ENCODE assay signal across 8 cellular contexts in the genomic region with DNA sequence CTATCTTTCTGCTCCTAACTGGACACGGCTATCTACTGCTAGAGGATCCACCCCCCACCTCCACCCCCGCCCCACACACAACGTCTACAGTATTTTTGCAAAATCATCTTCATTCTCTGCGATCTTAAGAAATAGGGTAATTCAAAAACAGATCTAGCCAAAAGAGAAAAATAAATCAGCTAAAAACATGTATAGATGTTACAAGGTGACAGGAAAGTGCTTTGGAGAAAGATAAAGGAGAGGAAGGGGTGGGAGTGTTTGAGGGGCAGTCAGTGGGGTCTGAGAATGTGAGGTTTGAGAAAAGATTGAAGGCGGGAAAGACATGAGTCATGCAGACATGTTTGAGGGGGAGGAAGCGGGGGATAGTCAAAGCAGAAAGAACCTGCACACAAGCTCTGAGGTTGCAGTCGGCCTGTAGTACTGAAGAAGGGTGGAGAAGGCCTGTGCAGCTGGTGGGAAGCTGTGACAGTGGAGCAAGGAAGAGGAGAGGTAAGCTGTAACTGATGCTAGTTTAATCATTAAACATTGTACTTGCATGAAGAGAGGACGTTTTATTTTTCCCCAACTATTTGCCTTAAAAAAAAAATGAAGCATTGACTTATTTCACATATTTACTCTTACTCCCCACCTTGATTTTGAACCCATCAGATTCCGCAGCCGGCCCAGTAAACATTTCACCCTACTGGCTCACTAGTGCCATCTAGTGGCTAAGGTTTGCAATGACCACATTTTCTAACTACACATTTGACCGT.
DNase-seq lines count a peak whose midpoint lies in the region; ATAC-seq, FAIRE-seq and TF ChIP-seq lines count a peak whose summit lies in the region.

No MANE protein-coding gene starts in this region.

- H3K36me3 ChIP-seq in kidney (ENCODE audit: control insufficient read depth in 1 of 2, insufficient read depth in 2 of 2, low read length in 2 of 2), result no peaks in the 10 kb centered on the region

- POLR2A ChIA-PET in MCF 10A (lab: Yijun Ruan, JAX), result interaction anchor here (0.6 kb wide), 1 partner anchor 8 kb away, joined by 3 read pairs; no protein-coding TSS in a partner anchor

- no peaks in the 10 kb centered on the region for H3K36me3 Mint-ChIP-seq in T-helper 2 cell treated with Interferon-gamma antibody and Interleukin-4, amounts not matched to agents 5 μg/mL and 100 μg/mL, for 36 hours (ENCODE audit: low read depth)
- no peaks in the 10 kb centered on the region for H3K36me3 Mint-ChIP-seq in MCF 10A (ENCODE audit: insufficient read depth, unreplicated experiment)

- H3K4me1 ChIP-seq in kidney (ENCODE audit: control insufficient read depth in 1 of 2, insufficient read depth in 1 of 2, low read depth in 1 of 2, low read length in 2 of 2), result no peaks in the 10 kb centered on the region

- intact Hi-C loops in MCF 10A (cut with micrococcal nuclease) (loop anchor here (10.0 kb wide), 1 partner anchor 1137 kb away; no protein-coding TSS in a partner anchor), kidney (cut with DNase I) (no loop called here)

- TF ChIP-seq CTCF in 22Rv1 (IDR thresholded peaks at IDR 0.05) (peak; percentile 94), GM12873 (IDR thresholded peaks at IDR 0.05; ENCODE audit: insufficient read depth, low read depth, low read length, missing control alignments) (peak; percentile 74), NB4 (IDR thresholded peaks at IDR 0.05; ENCODE audit: low read depth, low read length) (peak; percentile 80), MCF 10A (IDR thresholded peaks at IDR 0.05; ENCODE audit: unreplicated experiment) (peak; percentile 90), kidney (IDR thresholded peaks at IDR 0.05; ENCODE audit: borderline replicate concordance, extremely low read depth, insufficient read depth) (peak; percentile 74)

- H3K9ac ChIP-seq in kidney (ENCODE audit: low read length in 2 of 2), result no peak overlapping the region

- H3K4me3 ChIP-seq in NB4 (ENCODE audit: low read depth, low read length) (no peak overlapping the region), kidney (ENCODE audit: low read length in 2 of 2) (no peak overlapping the region)

- no peak for FAIRE-seq in kidney (lab: Jason Lieb, UNC)

- CTCF ChIA-PET in MCF 10A (lab: Yijun Ruan, JAX), result interaction anchor here (0.6 to 1.6 kb wide), 14 partner anchors 9 to 961 kb away, joined by 3 to 8 read pairs (median 4); no protein-coding TSS in a partner anchor

- no peak overlapping the region for H3K4me3 Mint-ChIP-seq in T-helper 2 cell treated with Interferon-gamma antibody and Interleukin-4, amounts not matched to agents 5 μg/mL and 100 μg/mL, for 36 hours
- H3K4me3 Mint-ChIP-seq in MCF 10A (ENCODE audit: unreplicated experiment), result no peak overlapping the region

- no peaks in the 10 kb centered on the region for H3K9me3 Mint-ChIP-seq in T-helper 2 cell treated with Interferon-gamma antibody and Interleukin-4, amounts not matched to agents 5 μg/mL and 100 μg/mL, for 36 hours
- H3K9me3 Mint-ChIP-seq in MCF 10A (ENCODE audit: unreplicated experiment), result no peaks in the 10 kb centered on the region

- H3K9me3 ChIP-seq in kidney (ENCODE audit: control insufficient read depth in 1 of 2, low read length in 2 of 2), result no peaks in the 10 kb centered on the region

- H3K4me1 Mint-ChIP-seq in T-helper 2 cell treated with Interferon-gamma antibody and Interleukin-4, amounts not matched to agents 5 μg/mL and 100 μg/mL, for 36 hours (ENCODE audit: low read depth), result peaks cover 4% of the 10 kb centered on the region
- peaks cover 4% of the 10 kb centered on the region for H3K4me1 Mint-ChIP-seq in MCF 10A (ENCODE audit: insufficient read depth, unreplicated experiment)

- H3K27me3 Mint-ChIP-seq in T-helper 2 cell treated with Interferon-gamma antibody and Interleukin-4, amounts not matched to agents 5 μg/mL and 100 μg/mL, for 36 hours (ENCODE audit: low read depth), result no peaks in the 10 kb centered on the region
- peaks cover 87% of the 10 kb centered on the region for H3K27me3 Mint-ChIP-seq in MCF 10A (ENCODE audit: insufficient read depth, unreplicated experiment)

- no peak overlapping the region for H3K27ac ChIP-seq in 22Rv1
- H3K27ac ChIP-seq in kidney (ENCODE audit: low read depth in 2 of 2, low read length in 2 of 2), result no peak overlapping the region

- BruUV-seq in MCF 10A (replicated peaks; lab: Mats Ljungman, UMichigan), result no TSS peak

- DNase-seq in NB4 (ENCODE audit: low read depth), result peak; percentile 65
- DNase-seq in T-helper 2 cell treated with Interferon-gamma antibody and Interleukin-4, amounts not matched to agents 5 μg/mL and 100 μg/mL, for 36 hours (ENCODE audit: low spot score), result peak; percentile 51
- peak; percentile 75 for DNase-seq in MCF 10A (ENCODE audit: unreplicated experiment)
- no peak for DNase-seq in kidney
- DNase-seq in stimulated activated CD4-positive, alpha-beta T cell treated with anti-CD3 and anti-CD28 coated beads, TNF-alpha, amount 100 ng/mL, for 1 hour (ENCODE audit: low read depth in 3 of 3, low spot score in 1 of 3), result peak; percentile 0 to 1 (median 0)

- H3K27ac Mint-ChIP-seq in T-helper 2 cell treated with Interferon-gamma antibody and Interleukin-4, amounts not matched to agents 5 μg/mL and 100 μg/mL, for 36 hours, result no peak overlapping the region
- no peak overlapping the region for H3K27ac Mint-ChIP-seq in MCF 10A (ENCODE audit: low read depth, unreplicated experiment)

- no peak for TF ChIP-seq POLR2A in NB4 (IDR thresholded peaks at IDR 0.05; ENCODE audit: extremely low read depth, insufficient read length)

- ATAC-seq in HG02588 (IDR thresholded peaks at IDR 0.05; ENCODE audit: unreplicated experiment), result peak; percentile 86
